27 cellular contexts compared by ENCODE assay signal in the genomic region with DNA sequence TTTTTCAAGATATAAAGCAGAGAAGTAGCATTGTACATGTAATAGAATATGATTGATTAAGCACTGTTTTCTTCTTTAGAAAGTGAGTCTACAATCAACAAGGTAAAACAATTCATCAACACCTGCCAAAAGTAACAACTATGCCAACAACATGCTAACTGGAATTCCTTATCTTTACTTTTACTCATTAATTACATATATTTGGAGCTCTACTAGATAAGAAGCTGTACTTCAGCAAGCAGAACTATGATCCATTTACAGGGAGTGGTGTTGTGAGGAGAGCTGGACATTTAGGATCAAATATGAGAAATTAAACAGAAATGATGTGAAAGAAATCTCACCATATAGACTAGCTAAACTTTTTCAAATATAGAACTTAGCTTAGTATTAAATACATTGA.
"Had no signal": no experiment of that assay in that cellular context is flagged by ENCODE, and none has a peak within 500 bp of the region (broad histone marks: within the 10 kb centered on the region; RNA-seq: fewer than 3 reads in every experiment).

No MANE protein-coding gene starts in this region.

- H3K27me3 Mint-ChIP-seq: naive B cell had no signal

- H3K4me3 Mint-ChIP-seq: mesothelial cell of epicardium, naive B cell had no signal

- FAIRE-seq: endothelial cell of umbilical vein, islet of Langerhans, keratinocyte had no signal

- H3K4me1 Mint-ChIP-seq: naive B cell had no signal

- H3K27ac ChIP-seq: colonic mucosa, dorsolateral prefrontal cortex, esophagus squamous epithelium, gastrocnemius medialis, heart right ventricle, left lung, lower lobe of right lung had no signal

- H3K27ac Mint-ChIP-seq: mesothelial cell of epicardium, naive B cell had no signal

- H3K9me3 Mint-ChIP-seq: mesothelial cell of epicardium, naive B cell had no signal

- ATAC-seq: esophagus mucosa, gastrocnemius medialis, heart right ventricle, left cardiac atrium, left lung, left ventricle myocardium superior, lower lobe of right lung, mucosa of descending colon had no signal

- H3K36me3 Mint-ChIP-seq: mesothelial cell of epicardium, naive B cell had no signal

- DNase-seq: colonic mucosa; cortex of kidney; dermis blood vessel endothelial cell; dorsolateral prefrontal cortex; effector CD4-positive, alpha-beta T cell; effector memory CD4-positive, alpha-beta T cell; erythroblast; esophagus squamous epithelium; foreskin fibroblast; foreskin melanocyte; gastrocnemius medialis; glutamatergic neuron; head of caudate nucleus; heart right ventricle; hippocampal formation; left cardiac atrium; left lung; left ventricle myocardium superior; lower lobe of right lung; mesenchymal stem cell; mucosa of descending colon; naive B cell had no signal
